ENCODE assay signal across 28 cellular contexts in the genomic region with DNA sequence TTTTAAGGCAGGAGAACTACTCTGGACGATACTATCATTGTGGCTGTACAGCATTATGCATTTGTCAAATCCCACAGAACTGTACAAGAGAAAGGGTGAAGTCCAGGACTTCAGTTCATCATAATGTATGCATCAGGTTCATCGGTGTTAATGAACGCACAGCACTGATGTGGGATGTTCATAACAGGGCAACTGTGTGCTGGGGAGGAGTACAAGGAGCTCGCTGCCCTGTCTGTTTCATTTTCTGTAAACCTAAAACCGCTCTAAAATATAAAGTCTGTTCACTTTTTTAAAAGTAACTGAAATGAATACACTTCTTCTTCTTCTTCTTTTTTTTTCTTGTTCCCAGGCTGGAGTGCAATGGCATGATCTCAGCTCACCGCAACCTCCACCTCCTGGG. TPM values are rescaled to one million over a fixed set of nuclear protein-coding genes. Genes with fewer than 3 reads are reported as not detected.
"Had no signal": no experiment of that assay in that cellular context is flagged by ENCODE, and none has a peak within 500 bp of the region (broad histone marks: within the 10 kb centered on the region; RNA-seq: fewer than 3 reads in every experiment).

No MANE protein-coding gene starts in this region.

- H3K4me1 ChIP-seq: SJCRH30 had no signal

- H3K27me3 Mint-ChIP-seq: activated CD4-positive, alpha-beta T cell treated with anti-CD3 and anti-CD28 coated beads for 36 hours; activated naive CD4-positive, alpha-beta T cell treated with anti-CD3 and anti-CD28 coated beads, Interleukin-2, amount 50 U/mL, for 24 hours had no signal

- ATAC-seq: activated CD4-positive, alpha-beta T cell treated with anti-CD3 and anti-CD28 coated beads for 36 hours; body of pancreas; K562; SK-N-SH treated with all-trans-retinoic acid at 6 μM for 48 hours had no signal

- H3K4me1 Mint-ChIP-seq: activated CD4-positive, alpha-beta T cell treated with anti-CD3 and anti-CD28 coated beads for 36 hours; activated naive CD4-positive, alpha-beta T cell treated with anti-CD3 and anti-CD28 coated beads, Interleukin-2, amount 50 U/mL, for 24 hours had no signal

- H3K27ac ChIP-seq: Peyer's patch, RWPE1, SJCRH30 had no signal

- H3K9me3 Mint-ChIP-seq: activated CD4-positive, alpha-beta memory T cell treated with anti-CD3 and anti-CD28 coated beads, Interleukin-2, amount 10 ng/mL, durations not matched to agents 7 days and 5 days; activated naive CD4-positive, alpha-beta T cell treated with anti-CD3 and anti-CD28 coated beads, Interleukin-2, amount 50 U/mL, for 24 hours; activated T-cell treated with anti-CD3 and anti-CD28 coated beads, Interleukin-2, amount 50 U/mL, for 72 hours had no signal

- H3K9me3 ChIP-seq: body of pancreas, Peyer's patch, SJCRH30 had no signal

- H3K36me3 Mint-ChIP-seq: activated naive CD4-positive, alpha-beta T cell treated with anti-CD3 and anti-CD28 coated beads, Interleukin-2, amount 50 U/mL, for 24 hours had no signal

- H3K27me3 ChIP-seq: body of pancreas, Peyer's patch had no signal

- H3K36me3 ChIP-seq: SJCRH30 had no signal

- H3K4me3 ChIP-seq: body of pancreas, K562, Peyer's patch, SJCRH30 had no signal

- H3K4me3 Mint-ChIP-seq: activated CD4-positive, alpha-beta memory T cell treated with anti-CD3 and anti-CD28 coated beads, Interleukin-2, amount 10 ng/mL, durations not matched to agents 7 days and 5 days; activated CD4-positive, alpha-beta T cell treated with anti-CD3 and anti-CD28 coated beads for 36 hours; activated naive CD4-positive, alpha-beta T cell treated with anti-CD3 and anti-CD28 coated beads, Interleukin-2, amount 50 U/mL, for 24 hours; activated T-cell treated with anti-CD3 and anti-CD28 coated beads, Interleukin-2, amount 50 U/mL, for 72 hours had no signal

- DNase-seq: activated CD4-positive, alpha-beta memory T cell treated with anti-CD3 and anti-CD28 coated beads, Interleukin-2, amount 10 ng/mL, durations not matched to agents 7 days and 5 days; activated CD4-positive, alpha-beta T cell treated with anti-CD3 and anti-CD28 coated beads for 36 hours; activated CD4-positive, alpha-beta T cell treated with anti-CD3 and anti-CD28 coated beads, Interleukin-2, amount 50 U/mL, for 1 hour; activated T-cell treated with anti-CD3 and anti-CD28 coated beads for 4 hours; activated T-cell treated with anti-CD3 and anti-CD28 coated beads, Interleukin-2, amount 50 U/mL, for 72 hours; body of pancreas; central memory CD4-positive, alpha-beta T cell; Kasumi-1; NCI-H1092 treated with DMSO at 0.1 percent for 48 hours; NCI-H1417 treated with DMSO at 0.1 percent for 48 hours; NCI-H1694 treated with DMSO at 0.1 percent for 48 hours; NCI-H2029 treated with DMSO at 0.1 percent for 48 hours; NCI-H510A; NCI-H526 treated with DMSO at 0.1 percent for 48 hours; NCI-H82; OCI-M1; Right ventricle myocardium superior; SJCRH30; SW 1271; T-helper 2 cell; T1000 had no signal

- H3K27ac Mint-ChIP-seq: activated CD4-positive, alpha-beta memory T cell treated with anti-CD3 and anti-CD28 coated beads, Interleukin-2, amount 10 ng/mL, durations not matched to agents 7 days and 5 days; activated CD4-positive, alpha-beta T cell treated with anti-CD3 and anti-CD28 coated beads for 36 hours; activated naive CD4-positive, alpha-beta T cell treated with anti-CD3 and anti-CD28 coated beads, Interleukin-2, amount 50 U/mL, for 24 hours; activated T-cell treated with anti-CD3 and anti-CD28 coated beads, Interleukin-2, amount 50 U/mL, for 72 hours had no signal

RNA-seq across cellular contexts. Expression of gene TMPRSS2, which starts 25.0 kb away (rescaled TPM):
- total RNA-seq: activated CD4-positive, alpha-beta memory T cell treated with anti-CD3 and anti-CD28 coated beads, Interleukin-2, amount 10 ng/mL, durations not matched to agents 7 days and 5 days; activated CD4-positive, alpha-beta T cell treated with anti-CD3 and anti-CD28 coated beads for 36 hours; activated CD8-positive, alpha-beta memory T cell treated with anti-CD3 and anti-CD28 coated beads for 36 hours; activated T-cell treated with anti-CD3 and anti-CD28 coated beads, Interleukin-2, amount 50 U/mL, for 72 hours; aorta; Right ventricle myocardium superior; SJCRH30 had no signal
- polyA plus RNA-seq: K562 had no signal

RNA-seq across cellular contexts. Expression of gene MX1, which starts 56.9 kb away (rescaled TPM):
- total RNA-seq: SJCRH30 had no signal
